In genomic region chr12:120495723-120496352, GRCh38 we compare ENCODE assay signal across 1 cellular context.
TF ChIP-seq lines count a peak whose summit lies in the region.

TSS of gene DYNLL1 (plus strand) at chr12:120496113. CDS start at chr12:120496422, 309 bp downstream.

TF ChIP-seq in HepG2, 621 proteins besides CTCF, POLR2A, EP300 and RAD21 (continued from another document and continues in another):
- TF ChIP-seq ZNF691 (CRISPR knock-in tag; IDR thresholded peaks at IDR 0.05; ENCODE audit: borderline replicate concordance, low read depth) = no peak
- peak in 1 of 2 experiments; percentile 75; a peak in 2 of 4 replicates for TF ChIP-seq REST (IDR thresholded peaks at IDR 0.05; ENCODE audit: borderline replicate concordance in 1 of 2, low read depth in 1 of 2, low read length in 2 of 2)
- TF ChIP-seq RERE (CRISPR knock-in tag; IDR thresholded peaks at IDR 0.05; ENCODE audit: low read depth) = no peak
- no peak for TF ChIP-seq PRDM10 (CRISPR knock-in tag; IDR thresholded peaks at IDR 0.05; ENCODE audit: low read depth)
- TF ChIP-seq ZNF674 (CRISPR knock-in tag; IDR thresholded peaks at IDR 0.05; ENCODE audit: low read depth) = no peak
- TF ChIP-seq SMAD3 (CRISPR knock-in tag; IDR thresholded peaks at IDR 0.05) = no peak
- TF ChIP-seq ZNF572 (CRISPR knock-in tag; IDR thresholded peaks at IDR 0.05) = no peak
- TF ChIP-seq ZNF253 (CRISPR knock-in tag; IDR thresholded peaks at IDR 0.05; ENCODE audit: borderline replicate concordance) = 0 out of 2 replicates have a peak, but pooled peaks have one; percentile 26
- TF ChIP-seq SCMH1 (CRISPR knock-in tag; IDR thresholded peaks at IDR 0.05; ENCODE audit: borderline replicate concordance) = no peak
- no peak for TF ChIP-seq ZBTB37 (CRISPR knock-in tag; IDR thresholded peaks at IDR 0.05)
- TF ChIP-seq ZNF747 (CRISPR knock-in tag; IDR thresholded peaks at IDR 0.05; ENCODE audit: borderline replicate concordance) = 0 out of 2 replicates have a peak, but pooled peaks have one; percentile 47
- no peak for TF ChIP-seq CC2D1A (CRISPR knock-in tag; IDR thresholded peaks at IDR 0.05)
- no peak for TF ChIP-seq XBP1 (CRISPR knock-in tag; IDR thresholded peaks at IDR 0.05)
- TF ChIP-seq PRMT3 (CRISPR knock-in tag; IDR thresholded peaks at IDR 0.05; ENCODE audit: borderline replicate concordance, low read depth) = no peak
- peak; percentile 85 for TF ChIP-seq MAZ (IDR thresholded peaks at IDR 0.05; ENCODE audit: borderline replicate concordance, low read depth, low read length)
- TF ChIP-seq MAZ (CRISPR knock-in tag; IDR thresholded peaks at IDR 0.05; ENCODE audit: low read depth) = peak; percentile 89
- TF ChIP-seq GTF2F1 (IDR thresholded peaks at IDR 0.05; ENCODE audit: low read length) = no peak
- TF ChIP-seq EZH2 (conservative IDR thresholded peaks at IDR 0.05; ENCODE audit: low read depth, low read length) = no peak
- 0 out of 2 replicates have a peak, but pooled peaks have one; percentile 21 for TF ChIP-seq SKIL (CRISPR knock-in tag; IDR thresholded peaks at IDR 0.05; ENCODE audit: borderline replicate concordance)
- TF ChIP-seq TCF7 (IDR thresholded peaks at IDR 0.05; ENCODE audit: low read depth) = no peak
- TF ChIP-seq NBN (conservative IDR thresholded peaks at IDR 0.05) = no peak
- TF ChIP-seq MTA3 (CRISPR knock-in tag; IDR thresholded peaks at IDR 0.05) = no peak
- TF ChIP-seq ZNF430 (CRISPR knock-in tag; IDR thresholded peaks at IDR 0.05) = no peak
- no peak for TF ChIP-seq ZNF343 (CRISPR knock-in tag; IDR thresholded peaks at IDR 0.05)
- 0 out of 2 replicates have a peak, but pooled peaks have one; percentile 28 for TF ChIP-seq BRD4 (CRISPR knock-in tag; IDR thresholded peaks at IDR 0.05)
- peak; percentile 84 for TF ChIP-seq SP4 (CRISPR knock-in tag; IDR thresholded peaks at IDR 0.05)
- no peak for TF ChIP-seq NCOA2 (CRISPR knock-in tag; IDR thresholded peaks at IDR 0.05)
- peak; percentile 63; the same call in 1 of the 2 replicates for TF ChIP-seq KAT8 (CRISPR knock-in tag; IDR thresholded peaks at IDR 0.05)
- 0 out of 2 replicates have a peak, but pooled peaks have one; percentile 27 for TF ChIP-seq ZNF678 (CRISPR knock-in tag; IDR thresholded peaks at IDR 0.05)
- TF ChIP-seq ARNTL (CRISPR knock-in tag; IDR thresholded peaks at IDR 0.05) = 0 out of 2 replicates have a peak, but pooled peaks have one; percentile 47
- 0 out of 2 replicates have a peak, but pooled peaks have one; percentile 59 for TF ChIP-seq KLF15 (CRISPR knock-in tag; IDR thresholded peaks at IDR 0.05; ENCODE audit: borderline replicate concordance)
- TF ChIP-seq ZFP36L1 (CRISPR knock-in tag; IDR thresholded peaks at IDR 0.05) = no peak
- TF ChIP-seq ZNF770 (CRISPR knock-in tag; IDR thresholded peaks at IDR 0.05) = 0 out of 2 replicates have a peak, but pooled peaks have one; percentile 14
- TF ChIP-seq KAT2B (IDR thresholded peaks at IDR 0.05; ENCODE audit: borderline replicate concordance, low read depth, low read length) = no peak
- peak; percentile 89 for TF ChIP-seq LBX2 (CRISPR knock-in tag; IDR thresholded peaks at IDR 0.05; ENCODE audit: borderline replicate concordance)
- TF ChIP-seq ZNF33A (CRISPR knock-in tag; IDR thresholded peaks at IDR 0.05; ENCODE audit: borderline replicate concordance) = no peak
- TF ChIP-seq CHD2 (IDR thresholded peaks at IDR 0.05; ENCODE audit: low read depth, low read length) = no peak
- no peak for TF ChIP-seq ZNF326 (CRISPR knock-in tag; IDR thresholded peaks at IDR 0.05; ENCODE audit: borderline replicate concordance)
